In genomic region chr20:32621914-32622584, GRCh38 we compare ENCODE assay signal across 34 cellular contexts. TPM values are rescaled to one million over a fixed set of nuclear protein-coding genes. Genes with fewer than 3 reads are reported as not detected.
DNase-seq lines count a peak whose midpoint lies in the region; ATAC-seq, FAIRE-seq and TF ChIP-seq lines count a peak whose summit lies in the region.
"Had no signal": no experiment of that assay in that cellular context is flagged by ENCODE, and none has a peak within 500 bp of the region (broad histone marks: within the 10 kb centered on the region; RNA-seq: fewer than 3 reads in every experiment).

No MANE protein-coding gene starts in this region.

- H3K4me1 ChIP-seq in K562 (replicated peaks in 1 of 2; ENCODE audit: control insufficient read depth in 2 of 2, insufficient read depth in 2 of 2, low read length in 2 of 2) = peaks cover 29 to 60% of the 10 kb centered on the region in 2 experiments
- peaks cover 3% of the 10 kb centered on the region for H3K4me1 ChIP-seq in neural progenitor cell

- H3K27ac Mint-ChIP-seq in activated CD8-positive, alpha-beta memory T cell treated with anti-CD3 and anti-CD28 coated beads, Interleukin-2, amount 10 ng/mL, durations not matched to agents 7 days and 5 days = no peak overlapping the region
- H3K27ac Mint-ChIP-seq in neural progenitor cell = peak overlapping the region; percentile 62
- peak overlapping the region in 1 of 2 donors; percentile 32 for H3K27ac Mint-ChIP-seq in natural killer cell treated with Interleukin-12 subunit alpha and Interleukin-12 subunit beta and Interleukin-15 and Interleukin-18, amount 100 ng/mL, for 72 hours
- H3K27ac Mint-ChIP-seq: stimulated activated naive CD8-positive, alpha-beta T cell treated with anti-CD3 and anti-CD28 coated beads, Interleukin-15, Interleukin-2, amounts not matched to agents 100 ng/mL and 50 ng/mL, for 24 hours had no signal

- WGBS in K562 (ENCODE audit: insufficient coverage, low coverage, missing lambda C conversion rate) = 65% methylated on average over 15 of the region's 15 CpGs

- H3K27me3 ChIP-seq in K562 (ENCODE audit: control insufficient read depth in 2 of 2, insufficient read depth in 2 of 2, low read length in 2 of 2) (no peaks in the 10 kb centered on the region), neural progenitor cell (no peaks in the 10 kb centered on the region)
- H3K27me3 ChIP-seq: hepatocyte, testis had no signal

- TF ChIP-seq RAD21 in K562 (CRISPR knock-in tag; conservative IDR thresholded peaks at IDR 0.05 in 1 of 2, IDR thresholded peaks at IDR 0.05 in 1 of 2) = no peak

- in situ Hi-C loops in K562 (cut with MboI) = no loop called here

- H3K27ac ChIP-seq in K562 (ENCODE audit: extremely low read depth, low read depth, low read length) (peak overlapping the region; percentile 60), neural progenitor cell (peak overlapping the region; percentile 63)
- H3K27ac ChIP-seq: gastroesophageal sphincter, hepatocyte, neutrophil, testis had no signal

- POLR2A ChIA-PET in K562 (lab: Yijun Ruan, JAX) = interaction anchor here (1.1 to 5.6 kb wide), 4 partner anchors 11 to 34 kb away, joined by 3 to 39 read pairs (median 4); no protein-coding TSS in a partner anchor

- DNase-seq in activated CD8-positive, alpha-beta memory T cell treated with anti-CD3 and anti-CD28 coated beads, Interleukin-2, amount 10 ng/mL, durations not matched to agents 7 days and 5 days = no peak
- DNase-seq in activated CD8-positive, alpha-beta memory T cell treated with anti-CD3 and anti-CD28 coated beads, Interleukin-2, amount 50 U/mL, for 4 hours = no peak
- DNase-seq in NCI-H524 (lab: John Stamatoyannopoulos, UW) (peak; percentile 88 to 94), K562 (ENCODE audit: extremely low read depth in 1 of 4, low spot score in 3 of 4) (no peak), neural progenitor cell (ENCODE audit: low spot score) (no peak), kidney tubule cell (ENCODE audit: low spot score) (no peak)
- no peak for DNase-seq in natural killer cell treated with Interleukin-12 subunit alpha and Interleukin-12 subunit beta and Interleukin-15 and Interleukin-18, amount 100 ng/mL, for 72 hours (ENCODE audit: low spot score)
- DNase-seq in activated CD4-positive, alpha-beta T cell treated with anti-CD3 and anti-CD28 coated beads for 48 hours = no peak
- DNase-seq: activated CD4-positive, alpha-beta T cell treated with anti-CD3 and anti-CD28 coated beads, Interleukin-2, amount 50 U/mL, for 1 hour; activated naive CD4-positive, alpha-beta T cell treated with anti-CD3 and anti-CD28 coated beads for 36 hours; activated T-cell treated with anti-CD3 and anti-CD28 coated beads, Interleukin-2, amount 50 U/mL, for 48 hours; CD4-positive, CD25-positive, alpha-beta regulatory T cell; effector CD4-positive, alpha-beta T cell; left colon; MM.1S; NCI-H2029; NCI-H2227 treated with DMSO at 0.1 percent for 48 hours; NCI-H748 treated with DMSO at 0.1 percent for 48 hours; posterior cingulate gyrus; stimulated activated CD4-positive, alpha-beta T cell treated with anti-CD3 and anti-CD28 coated beads, Interleukin-1b, Interleukin-23, amount 100 ng/mL, for 48 hours; T1000; testis had no signal

- BruUV-seq in K562 (replicated peaks; lab: Mats Ljungman, UMichigan) = no TSS peak

- CTCF ChIA-PET in activated CD8-positive, alpha-beta memory T cell treated with anti-CD3 and anti-CD28 coated beads, Interleukin-2, amount 10 ng/mL, durations not matched to agents 7 days and 5 days (lab: Charles Lee) = no interaction called here
- CTCF ChIA-PET in K562 (lab: Yijun Ruan, JAX; ENCODE audit: low intra/inter-chr PET ratio) = no interaction called here

- H3K27me3 Mint-ChIP-seq in activated CD8-positive, alpha-beta memory T cell treated with anti-CD3 and anti-CD28 coated beads, Interleukin-2, amount 10 ng/mL, durations not matched to agents 7 days and 5 days = peaks cover 3% of the 10 kb centered on the region
- peaks cover 15% of the 10 kb centered on the region for H3K27me3 Mint-ChIP-seq in neural progenitor cell (ENCODE audit: insufficient read depth, low read depth)
- H3K27me3 Mint-ChIP-seq in natural killer cell treated with Interleukin-12 subunit alpha and Interleukin-12 subunit beta and Interleukin-15 and Interleukin-18, amount 100 ng/mL, for 72 hours = peaks cover 0 to 4% of the 10 kb centered on the region in 2 donors
- H3K27me3 Mint-ChIP-seq: stimulated activated naive CD8-positive, alpha-beta T cell treated with anti-CD3 and anti-CD28 coated beads, Interleukin-15, Interleukin-2, amounts not matched to agents 100 ng/mL and 50 ng/mL, for 24 hours had no signal

- H4K20me1 ChIP-seq in K562 (replicated peaks; ENCODE audit: control insufficient read depth, insufficient read depth, low read length) = peaks cover 14% of the 10 kb centered on the region; the same call in 1 of the 2 replicates
- no peaks in the 10 kb centered on the region for H4K20me1 ChIP-seq in neural progenitor cell (ENCODE audit: low read depth)

- H2AFZ ChIP-seq in K562 (ENCODE audit: low read depth, low read length) = no peak overlapping the region
- no peak overlapping the region for H2AFZ ChIP-seq in neural progenitor cell (replicated peaks)
- H2AFZ ChIP-seq: hepatocyte had no signal

- TF ChIP-seq CTCF in K562 (IDR thresholded peaks at IDR 0.05 in 2 of 3, conservative IDR thresholded peaks at IDR 0.05 in 1 of 3; ENCODE audit: insufficient read depth in 2 of 3, low read depth in 1 of 3, low read length in 3 of 3) (no peak), neural progenitor cell (IDR thresholded peaks at IDR 0.05) (no peak)

- peak; percentile 90 for FAIRE-seq in K562 (lab: Jason Lieb, UNC)
- FAIRE-seq: A204.1, bronchial epithelial cell, GM12891, RCC 7860 had no signal

- peaks cover under 1% of the 10 kb centered on the region for H3K9me1 ChIP-seq in K562 (ENCODE audit: control insufficient read depth, insufficient read depth, low read length)

- H3K4me2 ChIP-seq in K562 (ENCODE audit: insufficient read depth, low read length) = no peak overlapping the region; the same call in 1 of the 2 replicates
- H3K4me2 ChIP-seq in neural progenitor cell = no peak overlapping the region
- H3K4me2 ChIP-seq: hepatocyte had no signal

- H3K9me3 ChIP-seq in K562 (replicated peaks; ENCODE audit: control insufficient read depth, insufficient read depth, low read depth, low read length) (no peaks in the 10 kb centered on the region), neural progenitor cell (ENCODE audit: low read depth) (no peaks in the 10 kb centered on the region)
- H3K9me3 ChIP-seq: gastroesophageal sphincter, neutrophil, testis had no signal

- intact Hi-C loops in K562 (cut with micrococcal nuclease) = no loop called here

- peaks cover 47% of the 10 kb centered on the region for H3K79me2 ChIP-seq in K562 (ENCODE audit: control insufficient read depth, insufficient read depth, low read length)
- H3K79me2 ChIP-seq in neural progenitor cell (ENCODE audit: low read depth) = no peaks in the 10 kb centered on the region
- H3K79me2 ChIP-seq: hepatocyte had no signal

- H3K4me3 Mint-ChIP-seq in activated CD8-positive, alpha-beta memory T cell treated with anti-CD3 and anti-CD28 coated beads, Interleukin-2, amount 10 ng/mL, durations not matched to agents 7 days and 5 days = no peak overlapping the region
- peak overlapping the region; percentile 33 for H3K4me3 Mint-ChIP-seq in neural progenitor cell
- H3K4me3 Mint-ChIP-seq in natural killer cell treated with Interleukin-12 subunit alpha and Interleukin-12 subunit beta and Interleukin-15 and Interleukin-18, amount 100 ng/mL, for 72 hours = no peak overlapping the region
- H3K4me3 Mint-ChIP-seq: activated naive CD4-positive, alpha-beta T cell treated with anti-CD3 and anti-CD28 coated beads for 36 hours; CD4-positive, CD25-positive, alpha-beta regulatory T cell; stimulated activated naive CD8-positive, alpha-beta T cell treated with anti-CD3 and anti-CD28 coated beads, Interleukin-15, Interleukin-2, amounts not matched to agents 100 ng/mL and 50 ng/mL, for 24 hours; WTC11 had no signal

- H3K36me3 ChIP-seq in K562 (ENCODE audit: control insufficient read depth, insufficient read depth, low read length) (peaks cover 67% of the 10 kb centered on the region; the same call in 2 of the 3 replicates), neural progenitor cell (no peaks in the 10 kb centered on the region)
- H3K36me3 ChIP-seq: gastroesophageal sphincter, neutrophil had no signal

- H3K4me1 Mint-ChIP-seq in activated CD8-positive, alpha-beta memory T cell treated with anti-CD3 and anti-CD28 coated beads, Interleukin-2, amount 10 ng/mL, durations not matched to agents 7 days and 5 days = no peaks in the 10 kb centered on the region
- H3K4me1 Mint-ChIP-seq in neural progenitor cell = peaks cover 26% of the 10 kb centered on the region
- H3K4me1 Mint-ChIP-seq in natural killer cell treated with Interleukin-12 subunit alpha and Interleukin-12 subunit beta and Interleukin-15 and Interleukin-18, amount 100 ng/mL, for 72 hours (ENCODE audit: low read depth in 2 of 2) = peaks cover 0 to 3% of the 10 kb centered on the region in 2 donors

- no peak overlapping the region for H3K4me3 ChIP-seq in K562
- no peak overlapping the region for H3K4me3 ChIP-seq in neural progenitor cell
- H3K4me3 ChIP-seq: gastroesophageal sphincter, hepatocyte, testis had no signal

- H3K9ac ChIP-seq in K562 (ENCODE audit: insufficient read depth in 1 of 2, low read depth in 2 of 2, low read length in 2 of 2) (peak overlapping the region in 1 of 2 experiments; percentile 79; a peak in 2 of 4 replicates), neural progenitor cell (no peak overlapping the region)

- peaks cover 36% of the 10 kb centered on the region for H3F3A ChIP-seq in neural progenitor cell (ENCODE audit: low read depth)

- no peaks in the 10 kb centered on the region for H3K9me3 Mint-ChIP-seq in activated CD8-positive, alpha-beta memory T cell treated with anti-CD3 and anti-CD28 coated beads, Interleukin-2, amount 10 ng/mL, durations not matched to agents 7 days and 5 days (ENCODE audit: low read depth)
- no peaks in the 10 kb centered on the region for H3K9me3 Mint-ChIP-seq in neural progenitor cell
- no peaks in the 10 kb centered on the region for H3K9me3 Mint-ChIP-seq in natural killer cell treated with Interleukin-12 subunit alpha and Interleukin-12 subunit beta and Interleukin-15 and Interleukin-18, amount 100 ng/mL, for 72 hours
- H3K9me3 Mint-ChIP-seq: activated naive CD4-positive, alpha-beta T cell treated with anti-CD3 and anti-CD28 coated beads for 36 hours; CD4-positive, CD25-positive, alpha-beta regulatory T cell; stimulated activated naive CD8-positive, alpha-beta T cell treated with anti-CD3 and anti-CD28 coated beads, Interleukin-15, Interleukin-2, amounts not matched to agents 100 ng/mL and 50 ng/mL, for 24 hours; WTC11 had no signal

- no peak for TF ChIP-seq EP300 in K562 (IDR thresholded peaks at IDR 0.05; ENCODE audit: low read length)

- peak; percentile 26 for ATAC-seq in activated CD8-positive, alpha-beta memory T cell treated with anti-CD3 and anti-CD28 coated beads, Interleukin-2, amount 10 ng/mL, durations not matched to agents 7 days and 5 days
- ATAC-seq in K562 = peak; percentile 3; the same call in 2 of the 3 replicates
- ATAC-seq in natural killer cell treated with Interleukin-12 subunit alpha and Interleukin-12 subunit beta and Interleukin-15 and Interleukin-18, amount 100 ng/mL, for 72 hours = no peak
- ATAC-seq: left colon, right cardiac atrium, WTC11 had no signal

- H3K36me3 Mint-ChIP-seq in activated CD8-positive, alpha-beta memory T cell treated with anti-CD3 and anti-CD28 coated beads, Interleukin-2, amount 10 ng/mL, durations not matched to agents 7 days and 5 days = no peaks in the 10 kb centered on the region
- H3K36me3 Mint-ChIP-seq in neural progenitor cell = no peaks in the 10 kb centered on the region
- no peaks in the 10 kb centered on the region for H3K36me3 Mint-ChIP-seq in natural killer cell treated with Interleukin-12 subunit alpha and Interleukin-12 subunit beta and Interleukin-15 and Interleukin-18, amount 100 ng/mL, for 72 hours
- H3K36me3 Mint-ChIP-seq: CD4-positive, CD25-positive, alpha-beta regulatory T cell; WTC11 had no signal

- no peak for TF ChIP-seq POLR2A in K562 (conservative IDR thresholded peaks at IDR 0.05)

RNA-seq across cellular contexts. Expression of gene NOL4L, which starts 36.9 kb away (rescaled TPM):
- total RNA-seq in activated CD8-positive, alpha-beta memory T cell treated with anti-CD3 and anti-CD28 coated beads, Interleukin-2, amount 10 ng/mL, durations not matched to agents 7 days and 5 days = 10 to 100 TPM; 15.2 to 18.3 TPM
- 83.7 and 101 TPM in 2 replicates for total RNA-seq in K562 (2011; cell fraction: chromatin; rRNA removed; ENCODE audit: low replicate concordance)
- total RNA-seq in K562 (2011; cell fraction: nucleolus; rRNA removed) = 37.2 and 38.4 TPM in 2 replicates
- 54.0 and 63.1 TPM in 2 replicates for total RNA-seq in K562 (2011; cell fraction: nucleoplasm; rRNA removed)
- 14.8 and 17.9 TPM in 2 replicates for total RNA-seq in K562 (2014; rRNA removed)
- 9.7 and 10.6 TPM in 2 replicates for total RNA-seq in K562 (2014; rRNA removed; fragmentation: Illumina TruSeq; extraction: Trizol)
- total RNA-seq in K562 (2015; rRNA removed; fragmentation: Illumina TruSeq; extraction: Trizol) = 13.8 and 14.1 TPM in 2 replicates
- 33.2 and 36.2 TPM in 2 replicates for total RNA-seq in K562 (2021)
- polyA plus RNA-seq in K562 (2011; rRNA removed) = 11.6 and 15.4 TPM in 2 replicates
- 9.9 and 14.8 TPM in 2 replicates for polyA plus RNA-seq in K562 (2011; cell fraction: cytosol; rRNA removed)
- 42.8 and 74.6 TPM in 2 replicates for polyA plus RNA-seq in K562 (2011; cell fraction: nucleus; rRNA removed)
- 15.9 and 17.9 TPM in 2 replicates for polyA plus RNA-seq in K562 (2012)
- 14.8 and 16.0 TPM in 2 replicates for polyA plus RNA-seq in K562 (2014; fragmentation: Illumina TruSeq; extraction: Trizol)
- 1 to 10 TPM; 5.1 to 6.6 TPM for polyA plus RNA-seq in K562 (2014; fragmentation: Nextera tagmentation; extraction: Ambion mirVana)
- polyA plus RNA-seq in K562 (2014; rRNA removed) = 13.6 and 15.9 TPM in 2 replicates
- polyA minus RNA-seq in K562 (2011; rRNA and poly(A)+ RNA removed) = 10.1 and 11.5 TPM in 2 replicates
- 15.5 and 25.2 TPM in 2 replicates for polyA minus RNA-seq in K562 (2011; cell fraction: cytosol; rRNA and poly(A)+ RNA removed)
- polyA minus RNA-seq in K562 (2011; cell fraction: nucleus; rRNA and poly(A)+ RNA removed) = 17.2 and 19.1 TPM in 2 replicates
- total RNA-seq in neural progenitor cell (ENCODE audit: low replicate concordance) = 11.9 and 25.6 TPM in 2 replicates
- 10 to 100 TPM; 20.0 to 20.1 TPM for total RNA-seq in natural killer cell treated with Interleukin-12 subunit alpha and Interleukin-12 subunit beta and Interleukin-15 and Interleukin-18, amount 100 ng/mL, for 72 hours

RNA-seq across cellular contexts. Expression of gene C20orf203, which starts 51.7 kb away (rescaled TPM):
- under 1 TPM; 0.12 to 0.32 TPM for total RNA-seq in activated CD8-positive, alpha-beta memory T cell treated with anti-CD3 and anti-CD28 coated beads, Interleukin-2, amount 10 ng/mL, durations not matched to agents 7 days and 5 days
- total RNA-seq in K562 (2011; cell fraction: chromatin; rRNA removed; ENCODE audit: low replicate concordance) = 15.7 and 23.6 TPM in 2 replicates
- total RNA-seq in K562 (2011; cell fraction: nucleolus; rRNA removed) = 8.0 and 10.7 TPM in 2 replicates
- total RNA-seq in K562 (2011; cell fraction: nucleoplasm; rRNA removed) = 19.4 and 25.1 TPM in 2 replicates
- total RNA-seq in K562 (2014; rRNA removed) = 0.68 and 0.78 TPM in 2 replicates
- 0.48 and 0.62 TPM in 2 replicates for total RNA-seq in K562 (2014; rRNA removed; fragmentation: Illumina TruSeq; extraction: Trizol)
- 0.57 and 0.58 TPM in 2 replicates for total RNA-seq in K562 (2015; rRNA removed; fragmentation: Illumina TruSeq; extraction: Trizol)
- total RNA-seq in K562 (2021) = 2.0 and 2.4 TPM in 2 replicates
- polyA plus RNA-seq in K562 (2011; rRNA removed) = 0.52 and 1.5 TPM in 2 replicates
- polyA plus RNA-seq in K562 (2011; cell fraction: cytosol; rRNA removed) = 0.60 and 1.3 TPM in 2 replicates
- 3.0 and 4.6 TPM in 2 replicates for polyA plus RNA-seq in K562 (2011; cell fraction: nucleus; rRNA removed)
- polyA plus RNA-seq in K562 (2012) = 0.73 and 1.5 TPM in 2 replicates
- 0.58 and 0.68 TPM in 2 replicates for polyA plus RNA-seq in K562 (2014; fragmentation: Illumina TruSeq; extraction: Trizol)
- under 1 TPM; 0.56 to 0.69 TPM for polyA plus RNA-seq in K562 (2014; fragmentation: Nextera tagmentation; extraction: Ambion mirVana)
- polyA plus RNA-seq in K562 (2014; rRNA removed) = 2.0 and 2.3 TPM in 2 replicates
- 0.21 and 0.72 TPM in 2 replicates for polyA minus RNA-seq in K562 (2011; rRNA and poly(A)+ RNA removed)
- polyA minus RNA-seq in K562 (2011; cell fraction: cytosol; rRNA and poly(A)+ RNA removed) = 0.64 TPM in 1 of 2 replicates, not detected in the other
- polyA minus RNA-seq in K562 (2011; cell fraction: nucleus; rRNA and poly(A)+ RNA removed) = 0.81 and 4.7 TPM in 2 replicates
- total RNA-seq in neural progenitor cell (ENCODE audit: low replicate concordance) = 0.12 and 0.32 TPM in 2 replicates
- under 1 TPM; 0.07 to 0.17 TPM for total RNA-seq in natural killer cell treated with Interleukin-12 subunit alpha and Interleukin-12 subunit beta and Interleukin-15 and Interleukin-18, amount 100 ng/mL, for 72 hours
- total RNA-seq: H4, hepatocyte, left colon, SK-MEL-5 had no signal
- polyA plus RNA-seq: hepatocyte, right cardiac atrium had no signal

Comparison
In these comparisons a context has a peak if more than half of its experiments do, and no peak if none do; other contexts are left out.
1. ATAC-seq: peak in activated CD8-positive, alpha-beta memory T cell treated with anti-CD3 and anti-CD28 coated beads, Interleukin-2, amount 10 ng/mL, durations not matched to agents 7 days and 5 days (single experiment) and K562 (single experiment); none in natural killer cell treated with Interleukin-12 subunit alpha and Interleukin-12 subunit beta and Interleukin-15 and Interleukin-18, amount 100 ng/mL, for 72 hours (0 of 2).
2. DNase-seq: peak in NCI-H524 (2 of 2); none in activated CD8-positive, alpha-beta memory T cell treated with anti-CD3 and anti-CD28 coated beads, Interleukin-2, amount 10 ng/mL, durations not matched to agents 7 days and 5 days (single experiment), activated CD8-positive, alpha-beta memory T cell treated with anti-CD3 and anti-CD28 coated beads, Interleukin-2, amount 50 U/mL, for 4 hours (single experiment), K562 (0 of 4), neural progenitor cell (single experiment), natural killer cell treated with Interleukin-12 subunit alpha and Interleukin-12 subunit beta and Interleukin-15 and Interleukin-18, amount 100 ng/mL, for 72 hours (single experiment), kidney tubule cell (single experiment) and activated CD4-positive, alpha-beta T cell treated with anti-CD3 and anti-CD28 coated beads for 48 hours (single experiment).